In the genomic region with DNA sequence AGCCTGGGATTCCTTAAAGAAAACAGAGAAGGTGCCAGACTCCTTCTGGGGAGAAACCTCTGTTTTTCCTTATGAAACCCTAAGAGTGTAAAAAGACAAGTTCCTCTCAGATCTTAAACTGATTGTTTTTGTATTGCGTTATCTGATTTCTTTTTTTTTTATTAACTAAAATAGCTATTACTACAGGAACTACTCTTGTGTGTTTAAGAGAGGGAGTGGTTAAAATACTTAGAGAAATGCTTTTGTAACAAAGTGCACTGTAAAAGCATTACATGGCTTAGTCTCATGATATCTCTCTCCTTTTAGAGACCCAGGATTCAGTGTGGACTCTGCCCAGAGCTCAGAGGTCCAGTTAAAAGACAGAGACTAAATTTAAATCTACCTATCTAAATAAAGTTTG, we compare ENCODE assay signal across 18 cellular contexts. TPM values are rescaled to one million over a fixed set of nuclear protein-coding genes. Genes with fewer than 3 reads are reported as not detected.
DNase-seq lines count a peak whose midpoint lies in the region; ATAC-seq, FAIRE-seq and TF ChIP-seq lines count a peak whose summit lies in the region.
"Had no signal": no experiment of that assay in that cellular context is flagged by ENCODE, and none has a peak within 500 bp of the region (broad histone marks: within the 10 kb centered on the region; RNA-seq: fewer than 3 reads in every experiment).

No MANE protein-coding gene starts in this region.

- peak overlapping the region; percentile 56 to 73 for H3K27ac ChIP-seq in kidney (ENCODE audit: low read depth in 2 of 2, low read length in 2 of 2)
- peak overlapping the region; percentile 46 to 57 for H3K27ac ChIP-seq in prostate gland
- no peak overlapping the region for H3K27ac ChIP-seq in RWPE1

- peaks cover 15% of the 10 kb centered on the region for H3K36me3 Mint-ChIP-seq in activated CD8-positive, alpha-beta memory T cell treated with anti-CD3 and anti-CD28 coated beads, Interleukin-2, amount 10 ng/mL, durations not matched to agents 7 days and 5 days

- H3K27ac Mint-ChIP-seq in activated CD8-positive, alpha-beta memory T cell treated with anti-CD3 and anti-CD28 coated beads, Interleukin-2, amount 10 ng/mL, durations not matched to agents 7 days and 5 days = peak overlapping the region; percentile 51
- H3K27ac Mint-ChIP-seq: IgD-negative memory B cell had no signal

- H3K4me3 Mint-ChIP-seq in activated CD8-positive, alpha-beta memory T cell treated with anti-CD3 and anti-CD28 coated beads, Interleukin-2, amount 10 ng/mL, durations not matched to agents 7 days and 5 days = no peak overlapping the region
- H3K4me3 Mint-ChIP-seq: IgD-negative memory B cell had no signal

- H3K4me3 ChIP-seq in kidney (ENCODE audit: low read length in 2 of 2) (no peak overlapping the region), prostate gland (no peak overlapping the region)

- TF ChIP-seq CTCF in kidney (IDR thresholded peaks at IDR 0.05; ENCODE audit: borderline replicate concordance, extremely low read depth, insufficient read depth) (no peak), prostate gland (IDR thresholded peaks at IDR 0.05) (no peak), RWPE1 (conservative IDR thresholded peaks at IDR 0.05; ENCODE audit: low read depth) (no peak)

- ATAC-seq in activated CD8-positive, alpha-beta memory T cell treated with anti-CD3 and anti-CD28 coated beads, Interleukin-2, amount 10 ng/mL, durations not matched to agents 7 days and 5 days = no peak

- H3K4me1 ChIP-seq in kidney (ENCODE audit: control insufficient read depth in 1 of 2, insufficient read depth in 1 of 2, low read depth in 1 of 2, low read length in 2 of 2) (peaks cover 0 to 18% of the 10 kb centered on the region in 2 donors), prostate gland (replicated peaks) (no peaks in the 10 kb centered on the region)

- H3K9ac ChIP-seq in kidney (ENCODE audit: low read length in 2 of 2) = no peak overlapping the region

- H3K4me1 Mint-ChIP-seq in activated CD8-positive, alpha-beta memory T cell treated with anti-CD3 and anti-CD28 coated beads, Interleukin-2, amount 10 ng/mL, durations not matched to agents 7 days and 5 days = peaks cover 6% of the 10 kb centered on the region
- H3K4me1 Mint-ChIP-seq: IgD-negative memory B cell had no signal

- no peak for TF ChIP-seq POLR2A in prostate gland (IDR thresholded peaks at IDR 0.05)

- DNase-seq in activated CD8-positive, alpha-beta memory T cell treated with anti-CD3 and anti-CD28 coated beads, Interleukin-2, amount 10 ng/mL, durations not matched to agents 7 days and 5 days = no peak
- no peak for DNase-seq in activated CD8-positive, alpha-beta memory T cell treated with anti-CD3 and anti-CD28 coated beads for 24 hours
- DNase-seq in kidney = no peak
- no peak for DNase-seq in prostate gland (ENCODE audit: low spot score)
- DNase-seq in RWPE1 (ENCODE audit: low spot score) = no peak
- no peak for DNase-seq in foreskin melanocyte
- DNase-seq in activated CD4-positive, CD25-positive, alpha-beta regulatory T cell (lab: John Stamatoyannopoulos, UW) = no peak
- DNase-seq in ureter (ENCODE audit: low spot score) = no peak
- DNase-seq: activated CD4-positive, CD25-positive, alpha-beta regulatory T cell treated with anti-CD3 and anti-CD28 coated beads, Interleukin-2, amount 50 U/mL, for 72 hours; erythroblast; H7; mesendoderm; NCI-H1092; NCI-H226; posterior cingulate gyrus; stimulated activated CD4-positive, alpha-beta T cell treated with anti-CD3 and anti-CD28 coated beads, Interleukin-2, amount 100 ng/mL, for 48 hours had no signal

- peaks cover 6% of the 10 kb centered on the region for H3K9me3 Mint-ChIP-seq in activated CD8-positive, alpha-beta memory T cell treated with anti-CD3 and anti-CD28 coated beads, Interleukin-2, amount 10 ng/mL, durations not matched to agents 7 days and 5 days (ENCODE audit: low read depth)

- 12% methylated on average over 1 of the region's 1 CpG for WGBS in prostate gland

- intact Hi-C loops in kidney (cut with DNase I) (no loop called here), prostate gland (cut with DNase I) (no loop called here)

- CTCF ChIA-PET in activated CD8-positive, alpha-beta memory T cell treated with anti-CD3 and anti-CD28 coated beads, Interleukin-2, amount 10 ng/mL, durations not matched to agents 7 days and 5 days (lab: Charles Lee) = interaction anchor here (1.0 to 7.9 kb wide), 6 partner anchors 10 to 58 kb away, joined by 3 to 86 read pairs (median 4); no protein-coding TSS in a partner anchor
- CTCF ChIA-PET in RWPE1 (lab: Yijun Ruan, JAX) = interaction anchor here (0.6 to 3.3 kb wide), 6 partner anchors 10 to 239 kb away, joined by 3 to 21 read pairs (median 4); no protein-coding TSS in a partner anchor

- H3K27me3 ChIP-seq in prostate gland (replicated peaks; ENCODE audit: insufficient read depth) = no peaks in the 10 kb centered on the region

- H3K36me3 ChIP-seq in kidney (ENCODE audit: control insufficient read depth in 1 of 2, insufficient read depth in 2 of 2, low read length in 2 of 2) = no peaks in the 10 kb centered on the region
- no peaks in the 10 kb centered on the region for H3K36me3 ChIP-seq in prostate gland

- peaks cover 9% of the 10 kb centered on the region for H3K27me3 Mint-ChIP-seq in activated CD8-positive, alpha-beta memory T cell treated with anti-CD3 and anti-CD28 coated beads, Interleukin-2, amount 10 ng/mL, durations not matched to agents 7 days and 5 days

- H3K9me3 ChIP-seq in kidney (ENCODE audit: control insufficient read depth in 1 of 2, low read length in 2 of 2) (no peaks in the 10 kb centered on the region), prostate gland (no peaks in the 10 kb centered on the region)

- POLR2A ChIA-PET in RWPE1 (lab: Yijun Ruan, JAX; ENCODE audit: low non-redundant PET) = no interaction called here

- FAIRE-seq in kidney (lab: Jason Lieb, UNC) = no peak
- FAIRE-seq: colon had no signal

RNA-seq across cellular contexts. Expression of a gene that starts 15.9 kb away (rescaled TPM):
- total RNA-seq in activated CD8-positive, alpha-beta memory T cell treated with anti-CD3 and anti-CD28 coated beads, Interleukin-2, amount 10 ng/mL, durations not matched to agents 7 days and 5 days = 10 to 100 TPM in 1 of 2 experiments, 1 to 10 TPM in 1; 3.8 to 15.1 TPM
- 24.1 TPM for total RNA-seq in kidney
- 3.1 TPM for polyA plus RNA-seq in kidney (ENCODE audit: insufficient read depth, low read depth, low replicate concordance)
- 10 to 100 TPM; 12.9 to 34.6 TPM for total RNA-seq in prostate gland
- 57.8 TPM for total RNA-seq in ureter
- polyA plus RNA-seq: IgD-negative memory B cell had no signal
